ENCODE assay signal across 35 cellular contexts in genomic region chr10:98213740-98214139, GRCh38. TPM values are rescaled to one million over a fixed set of nuclear protein-coding genes. Genes with fewer than 3 reads are reported as not detected.
"Had no signal": no experiment of that assay in that cellular context is flagged by ENCODE, and none has a peak within 500 bp of the region (broad histone marks: within the 10 kb centered on the region; RNA-seq: fewer than 3 reads in every experiment).

No MANE protein-coding gene starts in this region.

- DNase-seq: activated B cell treated with CpG ODN at 0.5 μM for 24 hours; activated CD4-positive, alpha-beta memory T cell treated with anti-CD3 and anti-CD28 coated beads for 36 hours; activated CD4-positive, alpha-beta T cell treated with anti-CD3 and anti-CD28 coated beads for 48 hours; activated CD4-positive, alpha-beta T cell treated with anti-CD3 and anti-CD28 coated beads, Interleukin-2, amount 10 ng/mL, durations not matched to agents 7 days and 5 days; activated CD4-positive, alpha-beta T cell treated with anti-CD3 and anti-CD28 coated beads, Interleukin-2, amount 50 U/mL, for 4 hours; activated CD4-positive, CD25-positive, alpha-beta regulatory T cell treated with anti-CD3 and anti-CD28 coated beads, Interleukin-2, amount 50 U/mL, for 72 hours; activated CD8-positive, alpha-beta memory T cell treated with anti-CD3 and anti-CD28 coated beads, Interleukin-2, amount 50 U/mL, for 4 hours; activated CD8-positive, alpha-beta T cell treated with anti-CD3 and anti-CD28 coated beads for 36 hours; activated effector memory CD4-positive, alpha-beta T cell treated with Interleukin-2 at 50 U/mL for 16 hours; activated gamma-delta T cell; activated naive CD4-positive, alpha-beta T cell treated with anti-CD3 and anti-CD28 coated beads, Interleukin-2, amount 10 ng/mL, durations not matched to agents 7 days and 5 days; activated naive CD4-positive, alpha-beta T cell treated with Interleukin-2 at 50 U/mL for 16 hours; activated naive CD8-positive, alpha-beta T cell treated with anti-CD3 and anti-CD28 coated beads, Interleukin-2, amount 10 ng/mL, durations not matched to agents 7 days and 5 days; activated naive CD8-positive, alpha-beta T cell treated with anti-CD3 and anti-CD28 coated beads, Interleukin-2, amount 50 U/mL, for 24 hours; activated T-cell treated with anti-CD3 and anti-CD28 coated beads for 4 hours; activated T-cell treated with anti-CD3 and anti-CD28 coated beads, Interleukin-2, amount 50 U/mL, for 1 hour; activated T-cell treated with anti-CD3 and anti-CD28 coated beads, Interleukin-2, amount 50 U/mL, for 4 hours; activated T-cell treated with anti-CD3 and anti-CD28 coated beads, Interleukin-2, amount 50 U/mL, for 72 hours; amygdala; anterior cingulate cortex; central memory CD4-positive, alpha-beta T cell; T-helper 1 cell; T-helper 2 cell; T-helper 9 cell had no signal

- ATAC-seq: activated CD8-positive, alpha-beta T cell treated with anti-CD3 and anti-CD28 coated beads for 36 hours; activated naive CD8-positive, alpha-beta T cell treated with anti-CD3 and anti-CD28 coated beads, Interleukin-2, amount 50 U/mL, for 24 hours; activated T-cell treated with anti-CD3 and anti-CD28 coated beads, Interleukin-2, amount 50 U/mL, for 4 hours had no signal

- H3K27ac ChIP-seq: ascending aorta, VCaP had no signal

- H3K4me3 Mint-ChIP-seq: activated B cell treated with CpG ODN at 0.5 μM for 24 hours; activated CD4-positive, alpha-beta memory T cell treated with anti-CD3 and anti-CD28 coated beads for 36 hours; activated CD4-positive, alpha-beta T cell treated with anti-CD3 and anti-CD28 coated beads, Interleukin-2, amount 10 ng/mL, durations not matched to agents 7 days and 5 days; activated CD8-positive, alpha-beta T cell treated with anti-CD3 and anti-CD28 coated beads for 36 hours; activated naive CD4-positive, alpha-beta T cell treated with anti-CD3 and anti-CD28 coated beads, Interleukin-2, amount 10 ng/mL, durations not matched to agents 7 days and 5 days; activated naive CD4-positive, alpha-beta T cell treated with anti-CD3 and anti-CD28 coated beads, Interleukin-2, amount 50 U/mL, for 24 hours; activated naive CD8-positive, alpha-beta T cell; activated naive CD8-positive, alpha-beta T cell treated with anti-CD3 and anti-CD28 coated beads, Interleukin-2, amount 10 ng/mL, durations not matched to agents 7 days and 5 days; activated naive CD8-positive, alpha-beta T cell treated with anti-CD3 and anti-CD28 coated beads, Interleukin-2, amount 50 U/mL, for 24 hours; activated T-cell treated with anti-CD3 and anti-CD28 coated beads, Interleukin-2, amount 50 U/mL, for 4 hours; activated T-cell treated with anti-CD3 and anti-CD28 coated beads, Interleukin-2, amount 50 U/mL, for 72 hours; activated T-helper 1 cell treated with anti-CD3 and anti-CD28 coated beads, Interleukin-12 subunit alpha, Interleukin-12 subunit beta, Interleukin-2, Interleukin-4 antibody, amounts not matched to agents 30 ng/mL and 10 ng/mL and 1 ng/mL, durations not matched to agents 14 hours and 24 hours and 36 hours; brain; T-helper 1 cell treated with Interleukin-12 subunit alpha and Interleukin-12 subunit beta and Interleukin-4 antibody, amounts not matched to agents 30 μg/mL and 1 μg/mL, for 36 hours; T-helper 2 cell treated with Interferon-gamma antibody and Interleukin-4, amounts not matched to agents 5 μg/mL and 100 μg/mL, for 36 hours had no signal

- H3K4me1 ChIP-seq: ascending aorta had no signal

- H3K4me3 ChIP-seq: ascending aorta had no signal

- H3K27me3 Mint-ChIP-seq: activated B cell treated with CpG ODN at 0.5 μM for 24 hours; activated CD4-positive, alpha-beta memory T cell treated with anti-CD3 and anti-CD28 coated beads for 36 hours; activated CD4-positive, alpha-beta T cell treated with anti-CD3 and anti-CD28 coated beads, Interleukin-2, amount 10 ng/mL, durations not matched to agents 7 days and 5 days; activated CD8-positive, alpha-beta T cell treated with anti-CD3 and anti-CD28 coated beads for 36 hours; activated naive CD4-positive, alpha-beta T cell treated with anti-CD3 and anti-CD28 coated beads, Interleukin-2, amount 10 ng/mL, durations not matched to agents 7 days and 5 days; activated naive CD4-positive, alpha-beta T cell treated with anti-CD3 and anti-CD28 coated beads, Interleukin-2, amount 50 U/mL, for 24 hours; activated naive CD8-positive, alpha-beta T cell; activated naive CD8-positive, alpha-beta T cell treated with anti-CD3 and anti-CD28 coated beads, Interleukin-2, amount 10 ng/mL, durations not matched to agents 7 days and 5 days; activated naive CD8-positive, alpha-beta T cell treated with anti-CD3 and anti-CD28 coated beads, Interleukin-2, amount 50 U/mL, for 24 hours had no signal

- FAIRE-seq: TTC549 had no signal

- H3K27me3 ChIP-seq: ascending aorta had no signal

- H3K27ac Mint-ChIP-seq: activated B cell treated with CpG ODN at 0.5 μM for 24 hours; activated CD4-positive, alpha-beta memory T cell treated with anti-CD3 and anti-CD28 coated beads for 36 hours; activated CD4-positive, alpha-beta T cell treated with anti-CD3 and anti-CD28 coated beads, Interleukin-2, amount 10 ng/mL, durations not matched to agents 7 days and 5 days; activated CD8-positive, alpha-beta T cell treated with anti-CD3 and anti-CD28 coated beads for 36 hours; activated naive CD4-positive, alpha-beta T cell treated with anti-CD3 and anti-CD28 coated beads, Interleukin-2, amount 10 ng/mL, durations not matched to agents 7 days and 5 days; activated naive CD4-positive, alpha-beta T cell treated with anti-CD3 and anti-CD28 coated beads, Interleukin-2, amount 50 U/mL, for 24 hours; activated naive CD8-positive, alpha-beta T cell; activated naive CD8-positive, alpha-beta T cell treated with anti-CD3 and anti-CD28 coated beads, Interleukin-2, amount 10 ng/mL, durations not matched to agents 7 days and 5 days; activated naive CD8-positive, alpha-beta T cell treated with anti-CD3 and anti-CD28 coated beads, Interleukin-2, amount 50 U/mL, for 24 hours; activated T-cell treated with anti-CD3 and anti-CD28 coated beads, Interleukin-2, amount 50 U/mL, for 72 hours; activated T-helper 1 cell treated with anti-CD3 and anti-CD28 coated beads, Interleukin-12 subunit alpha, Interleukin-12 subunit beta, Interleukin-2, Interleukin-4 antibody, amounts not matched to agents 30 ng/mL and 10 ng/mL and 1 ng/mL, durations not matched to agents 14 hours and 24 hours and 36 hours; activated T-helper 2 cell treated with anti-CD3 and anti-CD28 coated beads, Interferon-gamma antibody, Interleukin-2, Interleukin-4, amounts not matched to agents 10 μg/mL and 5 μg/mL and 100 μg/mL, durations not matched to agents 14 hours and 24 hours and 36 hours; brain; T-helper 1 cell treated with Interleukin-12 subunit alpha and Interleukin-12 subunit beta and Interleukin-4 antibody, amounts not matched to agents 30 μg/mL and 1 μg/mL, for 36 hours; T-helper 2 cell treated with Interferon-gamma antibody and Interleukin-4, amounts not matched to agents 5 μg/mL and 100 μg/mL, for 36 hours had no signal

RNA-seq across cellular contexts. Expression of gene LOXL4, which starts 54.3 kb away (rescaled TPM):
- total RNA-seq: activated B cell treated with CpG ODN at 0.5 μM for 24 hours; activated CD4-positive, alpha-beta memory T cell treated with anti-CD3 and anti-CD28 coated beads for 36 hours; activated CD4-positive, alpha-beta T cell treated with anti-CD3 and anti-CD28 coated beads, Interleukin-2, amount 10 ng/mL, durations not matched to agents 7 days and 5 days; activated CD8-positive, alpha-beta memory T cell treated with anti-CD3 and anti-CD28 coated beads for 36 hours; activated CD8-positive, alpha-beta T cell treated with anti-CD3 and anti-CD28 coated beads for 36 hours; activated naive CD8-positive, alpha-beta T cell treated with anti-CD3 and anti-CD28 coated beads, Interleukin-2, amount 10 ng/mL, durations not matched to agents 7 days and 5 days; activated T-cell treated with anti-CD3 and anti-CD28 coated beads, Interleukin-2, amount 50 U/mL, for 4 hours; activated T-cell treated with anti-CD3 and anti-CD28 coated beads, Interleukin-2, amount 50 U/mL, for 72 hours; activated T-helper 1 cell treated with anti-CD3 and anti-CD28 coated beads, Interleukin-12 subunit alpha, Interleukin-12 subunit beta, Interleukin-2, Interleukin-4 antibody, amounts not matched to agents 30 ng/mL and 10 ng/mL and 1 ng/mL, durations not matched to agents 14 hours and 24 hours and 36 hours; activated T-helper 2 cell treated with anti-CD3 and anti-CD28 coated beads, Interferon-gamma antibody, Interleukin-2, Interleukin-4, amounts not matched to agents 10 μg/mL and 5 μg/mL and 100 μg/mL, durations not matched to agents 14 hours and 24 hours and 36 hours had no signal
